ENCODE assay signal across 15 cellular contexts in the genomic region with DNA sequence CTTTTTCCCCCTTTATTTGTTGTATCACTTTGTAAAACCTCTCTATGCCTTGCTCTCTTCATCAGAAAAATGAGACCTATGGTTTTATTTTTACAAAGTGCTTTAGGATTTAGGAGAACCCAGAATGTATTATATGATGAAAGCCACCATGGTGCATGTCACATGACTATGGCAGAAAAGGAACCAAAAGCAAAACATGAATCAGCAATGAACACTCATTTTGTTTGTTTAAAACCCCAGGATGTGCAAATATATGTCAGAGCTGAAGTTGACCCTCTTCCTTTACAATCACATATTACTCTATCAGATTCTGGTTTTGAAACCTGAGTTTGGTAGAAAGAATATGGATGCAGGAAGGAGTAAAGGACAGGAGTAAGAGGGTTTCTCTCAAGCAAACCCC.
DNase-seq lines count a peak whose midpoint lies in the region; ATAC-seq and TF ChIP-seq lines count a peak whose summit lies in the region.
"Had no signal": no experiment of that assay in that cellular context is flagged by ENCODE, and none has a peak within 500 bp of the region (broad histone marks: within the 10 kb centered on the region; RNA-seq: fewer than 3 reads in every experiment).

No MANE protein-coding gene starts in this region.

- H3F3A ChIP-seq in GM23248 (ENCODE audit: insufficient read depth): peaks cover 28% of the 10 kb centered on the region

- DNase-seq in ACHN (peak; percentile 52), GM23248 (peak; percentile 37), RWPE2 (ENCODE audit: low spot score) (no peak), foreskin fibroblast (peak; percentile 34 to 56), trophoblast cell (no peak), DMS153 treated with DMSO at 0.1 percent for 48 hours (lab: John Stamatoyannopoulos, UW; ENCODE audit: unreplicated experiment) (no peak)
- no peak for DNase-seq in activated naive CD4-positive, alpha-beta T cell treated with anti-CD3 and anti-CD28 coated beads, Interleukin-2, amount 50 U/mL, for 72 hours (ENCODE audit: low spot score in 2 of 2)
- DNase-seq: activated CD4-positive, CD25-positive, alpha-beta regulatory T cell; body of pancreas; naive thymus-derived CD8-positive, alpha-beta T cell; NCI-H2029 treated with DMSO at 0.1 percent for 48 hours; NCI-H510A treated with DMSO at 0.1 percent for 48 hours; retina; T-helper 1 cell had no signal

- H3K27me3 ChIP-seq in GM23248 (replicated peaks; ENCODE audit: insufficient read depth): no peaks in the 10 kb centered on the region
- H3K27me3 ChIP-seq in RWPE2 (ENCODE audit: insufficient read depth, poor library complexity, severe bottlenecking): no peaks in the 10 kb centered on the region
- H3K27me3 ChIP-seq in trophoblast cell (ENCODE audit: insufficient read depth, low read length): no peaks in the 10 kb centered on the region
- H3K27me3 ChIP-seq: body of pancreas had no signal

- H3K36me3 ChIP-seq in GM23248 (ENCODE audit: low read depth) (no peaks in the 10 kb centered on the region), RWPE2 (ENCODE audit: low read depth) (no peaks in the 10 kb centered on the region), trophoblast cell (ENCODE audit: control insufficient read depth in 1 of 2, insufficient read depth in 2 of 2, low read length in 2 of 2) (no peaks in the 10 kb centered on the region)

- no peak overlapping the region for H3K14ac ChIP-seq in trophoblast cell (ENCODE audit: low read length)

- no peak overlapping the region for H3K18ac ChIP-seq in trophoblast cell (ENCODE audit: low read length)

- H3K27ac ChIP-seq in GM23248 (no peak overlapping the region), RWPE2 (ENCODE audit: poor library complexity, severe bottlenecking) (peak overlapping the region; percentile 86), trophoblast cell (ENCODE audit: low read depth, low read length) (no peak overlapping the region)
- H3K27ac ChIP-seq: body of pancreas had no signal

- no peak overlapping the region for H2BK12ac ChIP-seq in trophoblast cell (ENCODE audit: low read length)

- H4K91ac ChIP-seq in trophoblast cell (ENCODE audit: low read depth, low read length): no peak overlapping the region

- H3K4me1 ChIP-seq in GM23248 (ENCODE audit: insufficient read depth) (peaks cover 45% of the 10 kb centered on the region), RWPE2 (ENCODE audit: insufficient read depth, poor library complexity, severe bottlenecking) (peaks cover 48% of the 10 kb centered on the region), trophoblast cell (ENCODE audit: control insufficient read depth in 1 of 2, insufficient read depth in 2 of 2, low read length in 2 of 2) (peaks cover 2 to 11% of the 10 kb centered on the region in 2 experiments)
- H3K4me1 ChIP-seq: body of pancreas had no signal

- H3K9me2 ChIP-seq in GM23248 (ENCODE audit: insufficient read depth): no peaks in the 10 kb centered on the region

- H3K9me3 ChIP-seq in GM23248 (ENCODE audit: low read depth) (no peaks in the 10 kb centered on the region), RWPE2 (ENCODE audit: severe bottlenecking) (no peaks in the 10 kb centered on the region), trophoblast cell (ENCODE audit: insufficient read depth, low read depth, low read length) (no peaks in the 10 kb centered on the region)
- H3K9me3 ChIP-seq: body of pancreas had no signal

- H2BK120ac ChIP-seq in trophoblast cell (ENCODE audit: insufficient read depth, low read length, poor library complexity): no peak overlapping the region

- H3K4me2 ChIP-seq in GM23248 (ENCODE audit: unreplicated experiment) (no peak overlapping the region), trophoblast cell (ENCODE audit: low read length) (no peak overlapping the region)

- H2AFZ ChIP-seq in GM23248 (no peak overlapping the region), trophoblast cell (ENCODE audit: insufficient read depth, low read length, poor library complexity) (no peak overlapping the region)

- no peak overlapping the region for H3K23ac ChIP-seq in trophoblast cell (ENCODE audit: low read length)

- H3K79me2 ChIP-seq in GM23248 (ENCODE audit: insufficient read depth) (no peaks in the 10 kb centered on the region), trophoblast cell (ENCODE audit: control insufficient read depth, insufficient read depth, low read length, poor library complexity) (no peaks in the 10 kb centered on the region)

- no peak overlapping the region for H3K4ac ChIP-seq in trophoblast cell (ENCODE audit: low read depth, low read length)

- H3K27ac Mint-ChIP-seq in activated naive CD4-positive, alpha-beta T cell treated with anti-CD3 and anti-CD28 coated beads, Interleukin-2, amount 50 U/mL, for 72 hours: no peak overlapping the region
- H3K27ac Mint-ChIP-seq: naive thymus-derived CD8-positive, alpha-beta T cell had no signal

- in situ Hi-C loops in ACHN (cut with HindIII; ENCODE audit: low pct_ligation_motif_present, low pct_unique_long_range_greater_than_20kb, low sequenced_read_pairs) (no loop called here), GM23248 (cut with MboI) (no loop called here)

- no peaks in the 10 kb centered on the region for H4K20me1 ChIP-seq in GM23248 (ENCODE audit: insufficient read depth)

- H3K9ac ChIP-seq in GM23248 (no peak overlapping the region), trophoblast cell (ENCODE audit: low read length) (no peak overlapping the region)

- no peak overlapping the region for H4K8ac ChIP-seq in trophoblast cell (ENCODE audit: low read depth, low read length)

- H3K79me1 ChIP-seq in trophoblast cell (ENCODE audit: low read length): peaks cover 7% of the 10 kb centered on the region

- no peak overlapping the region for H4K12ac ChIP-seq in trophoblast cell (ENCODE audit: low read depth, low read length)

- H2BK5ac ChIP-seq in trophoblast cell (ENCODE audit: low read depth, low read length, poor library complexity): no peak overlapping the region

- ATAC-seq in RWPE2 (ENCODE audit: low read depth): no peak
- no peak for ATAC-seq in esophagus mucosa
- no peak for ATAC-seq in activated naive CD4-positive, alpha-beta T cell treated with anti-CD3 and anti-CD28 coated beads, Interleukin-2, amount 50 U/mL, for 72 hours
- ATAC-seq: body of pancreas; naive thymus-derived CD8-positive, alpha-beta T cell had no signal

- H3K9me3 Mint-ChIP-seq in activated naive CD4-positive, alpha-beta T cell treated with anti-CD3 and anti-CD28 coated beads, Interleukin-2, amount 50 U/mL, for 72 hours: peaks cover 11 to 13% of the 10 kb centered on the region in 2 donors

- H3K4me3 ChIP-seq in GM23248: no peak overlapping the region
- H3K4me3 ChIP-seq in RWPE2 (ENCODE audit: severe bottlenecking): no peak overlapping the region
- no peak overlapping the region for H3K4me3 ChIP-seq in foreskin fibroblast (ENCODE audit: low read depth in 1 of 2, low read length in 2 of 2)
- no peak overlapping the region for H3K4me3 ChIP-seq in trophoblast cell (ENCODE audit: low read depth, low read length)
- H3K4me3 ChIP-seq: body of pancreas had no signal

- peaks cover 0 to 5% of the 10 kb centered on the region in 2 donors for H3K36me3 Mint-ChIP-seq in activated naive CD4-positive, alpha-beta T cell treated with anti-CD3 and anti-CD28 coated beads, Interleukin-2, amount 50 U/mL, for 72 hours
- H3K36me3 Mint-ChIP-seq: naive thymus-derived CD8-positive, alpha-beta T cell had no signal

- TF ChIP-seq CTCF in RWPE2 (IDR thresholded peaks at IDR 0.05; ENCODE audit: poor library complexity, severe bottlenecking) (no peak), foreskin fibroblast (IDR thresholded peaks at IDR 0.05; ENCODE audit: low read depth, low read length) (no peak)

- no peak overlapping the region for H2AK5ac ChIP-seq in trophoblast cell (ENCODE audit: low read length)

Comparison
In these comparisons a context has a peak if more than half of its experiments do, and no peak if none do; other contexts are left out.
1. DNase-seq: peak in ACHN (single experiment), GM23248 (single experiment) and foreskin fibroblast (2 of 2); none in RWPE2 (single experiment), activated naive CD4-positive, alpha-beta T cell treated with anti-CD3 and anti-CD28 coated beads, Interleukin-2, amount 50 U/mL, for 72 hours (0 of 2), trophoblast cell (0 of 2) and DMS153 treated with DMSO at 0.1 percent for 48 hours (single experiment).